In the genomic region with DNA sequence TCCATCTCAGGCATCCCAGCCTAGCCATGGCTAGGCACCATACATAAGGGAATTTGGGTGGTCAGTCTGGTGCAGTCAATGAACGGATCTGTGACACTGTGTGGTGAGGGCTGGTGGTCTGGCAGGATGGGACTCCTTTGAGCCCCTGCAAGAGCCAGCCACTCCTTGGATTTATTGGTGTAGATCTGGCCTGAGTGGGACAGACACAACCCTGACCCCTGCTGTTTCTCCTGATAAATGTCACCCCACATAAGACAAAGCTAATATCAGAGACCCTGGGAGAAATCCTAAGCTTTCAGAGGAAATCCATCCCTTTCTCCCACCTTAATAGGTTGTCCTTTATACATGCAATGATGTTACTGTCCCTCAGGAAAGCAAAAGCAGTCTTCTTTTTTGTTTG, we compare ENCODE assay signal across 10 cellular contexts. TPM values are rescaled to one million over a fixed set of nuclear protein-coding genes. Genes with fewer than 3 reads are reported as not detected.
DNase-seq lines count a peak whose midpoint lies in the region; ATAC-seq, FAIRE-seq and TF ChIP-seq lines count a peak whose summit lies in the region.
"Had no signal": no experiment of that assay in that cellular context is flagged by ENCODE, and none has a peak within 500 bp of the region (broad histone marks: within the 10 kb centered on the region; RNA-seq: fewer than 3 reads in every experiment).

No MANE protein-coding gene starts in this region.

- POLR2A ChIA-PET in OCI-LY7 (lab: Charles Lee), result interaction anchor here (0.6 to 1.5 kb wide), 8 partner anchors 10 to 432 kb away, joined by 3 to 7 read pairs (median 4); a partner anchor contains a TSS
- POLR2A ChIA-PET in endothelial cell of umbilical vein (lab: Charles Lee), result no interaction called here

- intact Hi-C loops in heart left ventricle (cut with DNase I) (loop anchor here in 3 of 10 donors (5.0 to 10.0 kb wide), 2 partner anchors 86 to 104 kb away; a partner anchor contains a TSS), OCI-LY7 (cut with micrococcal nuclease; ENCODE audit: unreplicated experiment) (loop anchor here (1.0 kb wide), 1 partner anchor 24 kb away; no protein-coding TSS in a partner anchor), endothelial cell of umbilical vein (cut with micrococcal nuclease) (loop anchor here (1.0 to 10.0 kb wide), 3 partner anchors 24 to 276 kb away; a partner anchor contains a TSS)

- H3K4me1 Mint-ChIP-seq in type B pancreatic cell (ENCODE audit: unreplicated experiment), result peaks cover 30% of the 10 kb centered on the region

- TF ChIP-seq POLR2A in heart left ventricle (IDR thresholded peaks at IDR 0.05), result no peak
- no peak for TF ChIP-seq POLR2A in endothelial cell of umbilical vein (IDR thresholded peaks at IDR 0.05; ENCODE audit: low read depth, low read length)

- H3K9me3 ChIP-seq in heart left ventricle (no peaks in the 10 kb centered on the region), right atrium auricular region (no peaks in the 10 kb centered on the region), OCI-LY7 (ENCODE audit: low read length) (no peaks in the 10 kb centered on the region), endothelial cell of umbilical vein (replicated peaks; ENCODE audit: control insufficient read depth, insufficient read depth, low read length) (no peaks in the 10 kb centered on the region)

- BruUV-seq in OCI-LY7 (replicated peaks; lab: Mats Ljungman, UMichigan) (no TSS peak), endothelial cell of umbilical vein (replicated peaks; lab: Mats Ljungman, UMichigan) (no TSS peak)

- DNase-seq in heart left ventricle (no peak), right atrium auricular region (ENCODE audit: low spot score) (no peak), OCI-LY7 (ENCODE audit: low spot score) (peak; percentile 57), endothelial cell of umbilical vein (ENCODE audit: low read depth, low spot score) (peak; percentile 41), type B pancreatic cell (ENCODE audit: extremely low spot score, unreplicated experiment) (no peak), Ammon's horn (ENCODE audit: low spot score) (no peak)
- DNase-seq: NCI-H2171 treated with DMSO at 0.1 percent for 48 hours had no signal

- CTCF ChIA-PET in OCI-LY7 (lab: Charles Lee; ENCODE audit: unreplicated experiment), result interaction anchor here (0.6 to 1.0 kb wide), 4 partner anchors 23 to 105 kb away, joined by 3 to 6 read pairs (median 4); a partner anchor contains a TSS
- CTCF ChIA-PET in endothelial cell of umbilical vein (lab: Charles Lee), result interaction anchor here (0.6 to 3.8 kb wide), 36 partner anchors 8 to 264 kb away, joined by 3 to 34 read pairs (median 4); a partner anchor contains a TSS

- dilution Hi-C loops in endothelial cell of umbilical vein (cut with MboI; ENCODE audit: extremely low pct_ligation_motif_present, low sequenced_read_pairs), result no loop called here

- peak; percentile 84 for FAIRE-seq in endothelial cell of umbilical vein (lab: Jason Lieb, UNC)
- FAIRE-seq: colon had no signal

- H4K20me1 ChIP-seq in OCI-LY7 (ENCODE audit: insufficient read depth, low read length) (no peaks in the 10 kb centered on the region), endothelial cell of umbilical vein (replicated peaks; ENCODE audit: control insufficient read depth, extremely low read depth, insufficient read depth, low read length) (no peaks in the 10 kb centered on the region)

- no peaks in the 10 kb centered on the region for H3K36me3 ChIP-seq in heart left ventricle
- H3K36me3 ChIP-seq in right atrium auricular region, result no peaks in the 10 kb centered on the region
- H3K36me3 ChIP-seq in OCI-LY7 (ENCODE audit: insufficient read depth, low read length), result no peaks in the 10 kb centered on the region
- H3K36me3 ChIP-seq in endothelial cell of umbilical vein (ENCODE audit: control insufficient read depth in 2 of 2, extremely low read depth in 1 of 2, insufficient read depth in 2 of 2, low read length in 2 of 2), result no peaks in the 10 kb centered on the region

- H3K79me2 ChIP-seq in OCI-LY7 (ENCODE audit: insufficient read depth, low read depth, low read length) (peaks cover 13% of the 10 kb centered on the region; the same call in 1 of the 2 replicates), endothelial cell of umbilical vein (ENCODE audit: control insufficient read depth, insufficient read depth, low read length) (peaks cover 15% of the 10 kb centered on the region)

- H3K4me1 ChIP-seq in heart left ventricle (peaks cover 6 to 48% (median 27%) of the 10 kb centered on the region in 12 donors), right atrium auricular region (peaks cover 0 to 38% of the 10 kb centered on the region in 2 donors), OCI-LY7 (ENCODE audit: insufficient read depth, low read length, poor library complexity, severe bottlenecking) (peaks cover 20% of the 10 kb centered on the region), endothelial cell of umbilical vein (ENCODE audit: control insufficient read depth, extremely low read depth, insufficient read depth, low read length) (peaks cover 22% of the 10 kb centered on the region)

- no peaks in the 10 kb centered on the region for H3K9me3 Mint-ChIP-seq in type B pancreatic cell

- H3K4me3 ChIP-seq in heart left ventricle (no peak overlapping the region), right atrium auricular region (no peak overlapping the region), OCI-LY7 (ENCODE audit: low read depth, low read length, poor library complexity, severe bottlenecking) (no peak overlapping the region), endothelial cell of umbilical vein (replicated peaks in 1 of 3; ENCODE audit: insufficient read depth in 1 of 3, low read depth in 1 of 3, low read length in 3 of 3) (no peak overlapping the region)

- ATAC-seq in heart left ventricle (no peak), HG03469 (IDR thresholded peaks at IDR 0.05; ENCODE audit: unreplicated experiment) (no peak), HG03571 (IDR thresholded peaks at IDR 0.05; ENCODE audit: unreplicated experiment) (no peak)

- peak in 7 of 12 donors; percentile 13 to 41 (median 30) for TF ChIP-seq CTCF in heart left ventricle (IDR thresholded peaks at IDR 0.05)
- peak in 1 of 2 donors; percentile 40 for TF ChIP-seq CTCF in right atrium auricular region (IDR thresholded peaks at IDR 0.05)
- TF ChIP-seq CTCF in OCI-LY7 (conservative IDR thresholded peaks at IDR 0.05; ENCODE audit: low read length), result peak; percentile 81
- peak; percentile 32 to 41 for TF ChIP-seq CTCF in endothelial cell of umbilical vein (IDR thresholded peaks at IDR 0.05; ENCODE audit: extremely low read depth in 1 of 2, insufficient read depth in 1 of 2, low read depth in 1 of 2, low read length in 2 of 2)
- peak; percentile 53 for TF ChIP-seq CTCF in type B pancreatic cell (conservative IDR thresholded peaks at IDR 0.05)

- peaks cover 8% of the 10 kb centered on the region for H3K27me3 Mint-ChIP-seq in type B pancreatic cell

- H3K9ac ChIP-seq in endothelial cell of umbilical vein (replicated peaks; ENCODE audit: extremely low read depth, insufficient read depth, low read length), result no peak overlapping the region

- WGBS in heart left ventricle, 4 donors, result 67 to 86% (median 74%) methylated on average over 1 of the region's 1 CpG

- H3K27me3 ChIP-seq in heart left ventricle, result no peaks in the 10 kb centered on the region
- no peaks in the 10 kb centered on the region for H3K27me3 ChIP-seq in right atrium auricular region
- peaks cover 0 to 4% of the 10 kb centered on the region in 2 experiments for H3K27me3 ChIP-seq in endothelial cell of umbilical vein (ENCODE audit: control insufficient read depth in 2 of 2, insufficient read depth in 2 of 2, low read length in 2 of 2)

- H2AFZ ChIP-seq in OCI-LY7 (ENCODE audit: low read length), result no peak overlapping the region
- H2AFZ ChIP-seq in endothelial cell of umbilical vein (ENCODE audit: low read depth, low read length), result no peak overlapping the region

- H3K4me2 ChIP-seq in OCI-LY7 (ENCODE audit: low read length) (no peak overlapping the region), endothelial cell of umbilical vein (ENCODE audit: insufficient read depth, low read length) (no peak overlapping the region)

- no peaks in the 10 kb centered on the region for H3K36me3 Mint-ChIP-seq in type B pancreatic cell

- no peaks in the 10 kb centered on the region for H3K9me2 ChIP-seq in OCI-LY7 (ENCODE audit: insufficient read depth, low read length)

- H3K27ac ChIP-seq in heart left ventricle, result no peak overlapping the region
- H3K27ac ChIP-seq in right atrium auricular region, result no peak overlapping the region
- H3K27ac ChIP-seq in OCI-LY7 (ENCODE audit: low read depth, low read length, poor library complexity, severe bottlenecking), result no peak overlapping the region
- no peak overlapping the region for H3K27ac ChIP-seq in endothelial cell of umbilical vein (ENCODE audit: insufficient read depth, low read depth, low read length)

- no peaks in the 10 kb centered on the region for H3K9me1 ChIP-seq in endothelial cell of umbilical vein (replicated peaks; ENCODE audit: control insufficient read depth, extremely low read depth, insufficient read depth, low read length)

- H3K4me3 Mint-ChIP-seq in type B pancreatic cell, result peak overlapping the region; percentile 79

- H3K27ac Mint-ChIP-seq in type B pancreatic cell, result peak overlapping the region; percentile 34

RNA-seq across cellular contexts. Expression of a gene that starts 2.3 kb away (rescaled TPM):
- total RNA-seq in heart left ventricle (under 1 TPM in 6 of 9 donors, not detected in 3; 0.11 to 0.75 (median 0.48) TPM), right atrium auricular region (under 1 TPM in 1 of 2 donors, not detected in 1; 0.20 TPM), OCI-LY7 (2022) (1.2 and 1.7 TPM in 2 replicates), endothelial cell of umbilical vein (0.35 and 0.38 TPM in 2 replicates), type B pancreatic cell (ENCODE audit: low replicate concordance) (0.76 and 0.77 TPM in 2 replicates)
- polyA plus RNA-seq in heart left ventricle (under 1 TPM in 1 of 2 donors, not detected in 1; 0.14 TPM), endothelial cell of umbilical vein (0.16 and 0.37 TPM in 2 replicates)
- 0.16 TPM in 1 of 2 replicates, not detected in the other for total RNA-seq in OCI-LY7 (2014; rRNA removed; shearing (Covaris generic))
- polyA plus RNA-seq in endothelial cell of umbilical vein (2011; cell fraction: cytosol; rRNA removed), result 0.23 and 0.27 TPM in 2 replicates
- 0.97 and 1.0 TPM in 2 replicates for polyA plus RNA-seq in endothelial cell of umbilical vein (2011; cell fraction: nucleus; rRNA removed)
- polyA plus RNA-seq in endothelial cell of umbilical vein (2012), result 0.11 and 0.30 TPM in 2 replicates
- 0.21 and 1.3 TPM in 2 replicates for polyA minus RNA-seq in endothelial cell of umbilical vein
- polyA minus RNA-seq in endothelial cell of umbilical vein (2011; cell fraction: cytosol; rRNA and poly(A)+ RNA removed), result not detected
- 0.87 TPM in 1 of 2 replicates, not detected in the other for polyA minus RNA-seq in endothelial cell of umbilical vein (2011; cell fraction: nucleus; rRNA and poly(A)+ RNA removed)

RNA-seq across cellular contexts. Expression of a gene that starts 2.5 kb away (rescaled TPM):
- total RNA-seq in heart left ventricle (10 to 100 TPM; 18.5 to 46.6 (median 29.2) TPM), right atrium auricular region (10 to 100 TPM; 23.0 to 46.2 TPM), OCI-LY7 (2022) (72.0 and 75.5 TPM in 2 replicates), endothelial cell of umbilical vein (56.1 and 61.5 TPM in 2 replicates), type B pancreatic cell (ENCODE audit: low replicate concordance) (64.5 and 66.7 TPM in 2 replicates)
- polyA plus RNA-seq in heart left ventricle (10 to 100 TPM; 34.1 to 42.0 TPM), endothelial cell of umbilical vein (32.1 and 40.6 TPM in 2 replicates)
- 30.3 and 39.2 TPM in 2 replicates for total RNA-seq in OCI-LY7 (2014; rRNA removed; shearing (Covaris generic))
- 11.4 and 16.9 TPM in 2 replicates for polyA plus RNA-seq in endothelial cell of umbilical vein (2011; cell fraction: cytosol; rRNA removed)
- 199 and 251 TPM in 2 replicates for polyA plus RNA-seq in endothelial cell of umbilical vein (2011; cell fraction: nucleus; rRNA removed)
- 23.4 and 23.7 TPM in 2 replicates for polyA plus RNA-seq in endothelial cell of umbilical vein (2012)
- polyA minus RNA-seq in endothelial cell of umbilical vein, result 22.1 and 24.7 TPM in 2 replicates
- polyA minus RNA-seq in endothelial cell of umbilical vein (2011; cell fraction: cytosol; rRNA and poly(A)+ RNA removed), result 21.6 TPM
- polyA minus RNA-seq in endothelial cell of umbilical vein (2011; cell fraction: nucleus; rRNA and poly(A)+ RNA removed), result 53.2 and 73.3 TPM in 2 replicates

RNA-seq across cellular contexts. Expression of a gene that starts 13.7 kb away (rescaled TPM):
- 10 to 100 TPM; 15.7 to 68.1 (median 28.3) TPM for total RNA-seq in heart left ventricle
- polyA plus RNA-seq in heart left ventricle, result 10 to 100 TPM; 33.5 to 35.4 TPM
- total RNA-seq in right atrium auricular region, result 10 to 100 TPM; 25.4 to 39.0 TPM
- total RNA-seq in OCI-LY7 (2014; rRNA removed; shearing (Covaris generic)), result 8.8 and 27.6 TPM in 2 replicates
- 32.3 and 38.3 TPM in 2 replicates for total RNA-seq in OCI-LY7 (2022)
- total RNA-seq in endothelial cell of umbilical vein, result 4.3 and 4.7 TPM in 2 replicates
- 1.2 and 2.5 TPM in 2 replicates for polyA plus RNA-seq in endothelial cell of umbilical vein
- 0.67 and 0.87 TPM in 2 replicates for polyA plus RNA-seq in endothelial cell of umbilical vein (2011; cell fraction: cytosol; rRNA removed)
- 4.4 and 6.5 TPM in 2 replicates for polyA plus RNA-seq in endothelial cell of umbilical vein (2011; cell fraction: nucleus; rRNA removed)
- polyA plus RNA-seq in endothelial cell of umbilical vein (2012), result 4.3 and 5.3 TPM in 2 replicates
- 0.28 TPM in 1 of 2 replicates, not detected in the other for polyA minus RNA-seq in endothelial cell of umbilical vein
- not detected for polyA minus RNA-seq in endothelial cell of umbilical vein (2011; cell fraction: cytosol; rRNA and poly(A)+ RNA removed)
- polyA minus RNA-seq in endothelial cell of umbilical vein (2011; cell fraction: nucleus; rRNA and poly(A)+ RNA removed), result 0.77 and 1.1 TPM in 2 replicates
- 11.6 and 152 TPM in 2 replicates for total RNA-seq in type B pancreatic cell (ENCODE audit: low replicate concordance)

RNA-seq across cellular contexts. Expression of a gene that starts 14.7 kb away (rescaled TPM):
- 1 to 10 TPM in 2 of 9 donors, under 1 TPM in 3, not detected in 4; 0.35 to 2.3 (median 0.72) TPM for total RNA-seq in heart left ventricle
- polyA plus RNA-seq in heart left ventricle, result under 1 TPM; 0.30 to 0.65 TPM
- total RNA-seq in right atrium auricular region, result not detected
- 1.2 and 1.5 TPM in 2 replicates for total RNA-seq in OCI-LY7 (2014; rRNA removed; shearing (Covaris generic))
- total RNA-seq in OCI-LY7 (2022), result 12.7 and 14.0 TPM in 2 replicates
- 2.4 and 3.2 TPM in 2 replicates for total RNA-seq in endothelial cell of umbilical vein
- 3.2 and 5.0 TPM in 2 replicates for polyA plus RNA-seq in endothelial cell of umbilical vein
- 0.30 and 0.32 TPM in 2 replicates for polyA plus RNA-seq in endothelial cell of umbilical vein (2011; cell fraction: cytosol; rRNA removed)
- 8.9 TPM in 2 replicates for polyA plus RNA-seq in endothelial cell of umbilical vein (2011; cell fraction: nucleus; rRNA removed)
- 0.35 and 0.52 TPM in 2 replicates for polyA plus RNA-seq in endothelial cell of umbilical vein (2012)
- 0.66 TPM in 1 of 2 replicates, not detected in the other for polyA minus RNA-seq in endothelial cell of umbilical vein
- polyA minus RNA-seq in endothelial cell of umbilical vein (2011; cell fraction: cytosol; rRNA and poly(A)+ RNA removed), result not detected
- 2.1 and 4.6 TPM in 2 replicates for polyA minus RNA-seq in endothelial cell of umbilical vein (2011; cell fraction: nucleus; rRNA and poly(A)+ RNA removed)
- 3.1 and 5.6 TPM in 2 replicates for total RNA-seq in type B pancreatic cell (ENCODE audit: low replicate concordance)

RNA-seq across cellular contexts. Expression of a gene that starts 23.9 kb away (rescaled TPM):
- total RNA-seq in heart left ventricle, result 10 to 100 TPM in 5 of 9 donors, 1 to 10 TPM in 4; 6.7 to 13.8 (median 10.4) TPM
- polyA plus RNA-seq in heart left ventricle, result 10 to 100 TPM; 10.4 to 12.3 TPM
- 10 to 100 TPM; 11.8 to 13.5 TPM for total RNA-seq in right atrium auricular region
- total RNA-seq in OCI-LY7 (2014; rRNA removed; shearing (Covaris generic)), result 7.1 and 12.0 TPM in 2 replicates
- 10.4 and 15.1 TPM in 2 replicates for total RNA-seq in OCI-LY7 (2022)
- 24.2 and 24.4 TPM in 2 replicates for total RNA-seq in endothelial cell of umbilical vein
- polyA plus RNA-seq in endothelial cell of umbilical vein, result 40.7 and 53.5 TPM in 2 replicates
- 17.8 and 18.0 TPM in 2 replicates for polyA plus RNA-seq in endothelial cell of umbilical vein (2011; cell fraction: cytosol; rRNA removed)
- polyA plus RNA-seq in endothelial cell of umbilical vein (2011; cell fraction: nucleus; rRNA removed), result 20.5 and 24.6 TPM in 2 replicates
- 23.3 and 25.8 TPM in 2 replicates for polyA plus RNA-seq in endothelial cell of umbilical vein (2012)
- 14.1 and 17.7 TPM in 2 replicates for polyA minus RNA-seq in endothelial cell of umbilical vein
- polyA minus RNA-seq in endothelial cell of umbilical vein (2011; cell fraction: cytosol; rRNA and poly(A)+ RNA removed), result 4.1 TPM
- 2.4 and 3.6 TPM in 2 replicates for polyA minus RNA-seq in endothelial cell of umbilical vein (2011; cell fraction: nucleus; rRNA and poly(A)+ RNA removed)
- total RNA-seq in type B pancreatic cell (ENCODE audit: low replicate concordance), result 28.3 and 29.0 TPM in 2 replicates

Comparison
In these comparisons a context has a peak if more than half of its experiments do, and no peak if none do; other contexts are left out.
1. DNase-seq: peak in OCI-LY7 (single experiment) and endothelial cell of umbilical vein (single experiment); none in heart left ventricle (0 of 5), right atrium auricular region (single experiment), type B pancreatic cell (single experiment) and Ammon's horn (single experiment).